ENCODE assay signal across 8 cellular contexts in genomic region chr13:23609414-23610186, GRCh38. TPM values are rescaled to one million over a fixed set of nuclear protein-coding genes. Genes with fewer than 3 reads are reported as not detected.
DNase-seq lines count a peak whose midpoint lies in the region; ATAC-seq and TF ChIP-seq lines count a peak whose summit lies in the region.

No MANE protein-coding gene starts in this region.

- H3K36me3 Mint-ChIP-seq in activated T-cell treated with anti-CD3 and anti-CD28 coated beads, Interleukin-2, amount 50 U/mL, for 72 hours (ENCODE audit: insufficient read depth in 2 of 2): no peaks in the 10 kb centered on the region
- H3K36me3 Mint-ChIP-seq in T-cell (no peaks in the 10 kb centered on the region), type B pancreatic cell (peaks cover 37% of the 10 kb centered on the region)

- H3K4me1 Mint-ChIP-seq in activated T-cell treated with anti-CD3 and anti-CD28 coated beads, Interleukin-2, amount 50 U/mL, for 72 hours (ENCODE audit: low read depth): peaks cover 18% of the 10 kb centered on the region
- peaks cover 14 to 18% (median 15%) of the 10 kb centered on the region in 3 donors for H3K4me1 Mint-ChIP-seq in T-cell
- peaks cover 45% of the 10 kb centered on the region for H3K4me1 Mint-ChIP-seq in type B pancreatic cell (ENCODE audit: unreplicated experiment)

- no peak for TF ChIP-seq CTCF in type B pancreatic cell (conservative IDR thresholded peaks at IDR 0.05)

- DNase-seq in activated T-cell treated with anti-CD3 and anti-CD28 coated beads, Interleukin-2, amount 50 U/mL, for 72 hours: no peak
- DNase-seq in activated T-cell treated with anti-CD3 and anti-CD28 coated beads, Interleukin-2, amount 50 U/mL, for 48 hours: no peak
- no peak for DNase-seq in T-cell
- peak; percentile 36 for DNase-seq in iPS-NIHi11 (ENCODE audit: low spot score)
- no peak for DNase-seq in type B pancreatic cell (ENCODE audit: extremely low spot score, unreplicated experiment)
- no peak for DNase-seq in OCI-M2 (lab: John Stamatoyannopoulos, UW; ENCODE audit: unreplicated experiment)

- H3K27me3 Mint-ChIP-seq in activated T-cell treated with anti-CD3 and anti-CD28 coated beads, Interleukin-2, amount 50 U/mL, for 72 hours (ENCODE audit: low read depth): peaks cover 33% of the 10 kb centered on the region
- H3K27me3 Mint-ChIP-seq in T-cell: peaks cover 22 to 28% of the 10 kb centered on the region in 2 donors
- H3K27me3 Mint-ChIP-seq in type B pancreatic cell: no peaks in the 10 kb centered on the region

- CTCF ChIA-PET in T-cell (lab: Charles Lee): interaction anchor here in 1 of 2 donors (0.6 kb wide), 1 partner anchor 141 kb away, joined by 3 read pairs; no protein-coding TSS in a partner anchor

- peak overlapping the region; percentile 18 to 61 for H3K4me3 Mint-ChIP-seq in activated T-cell treated with anti-CD3 and anti-CD28 coated beads, Interleukin-2, amount 50 U/mL, for 72 hours
- peak overlapping the region; percentile 3 to 34 (median 6) for H3K4me3 Mint-ChIP-seq in T-cell
- peak overlapping the region; percentile 54 for H3K4me3 Mint-ChIP-seq in type B pancreatic cell

- H3K9me3 Mint-ChIP-seq in activated T-cell treated with anti-CD3 and anti-CD28 coated beads, Interleukin-2, amount 50 U/mL, for 72 hours: no peaks in the 10 kb centered on the region
- no peaks in the 10 kb centered on the region for H3K9me3 Mint-ChIP-seq in T-cell
- no peaks in the 10 kb centered on the region for H3K9me3 Mint-ChIP-seq in type B pancreatic cell

- ATAC-seq in activated T-cell treated with anti-CD3 and anti-CD28 coated beads, Interleukin-2, amount 50 U/mL, for 72 hours (replicated peaks in 1 of 2): no peak
- ATAC-seq in T-cell (replicated peaks in 1 of 4) (no peak), HG03378 (IDR thresholded peaks at IDR 0.05; ENCODE audit: unreplicated experiment) (no peak), GM21515 (IDR thresholded peaks at IDR 0.05; ENCODE audit: unreplicated experiment) (no peak)

- POLR2A ChIA-PET in T-cell (lab: Charles Lee): no interaction called here

- H3K27ac Mint-ChIP-seq in activated T-cell treated with anti-CD3 and anti-CD28 coated beads, Interleukin-2, amount 50 U/mL, for 72 hours: no peak overlapping the region
- H3K27ac Mint-ChIP-seq in T-cell (no peak overlapping the region), type B pancreatic cell (peak overlapping the region; percentile 66)

RNA-seq across cellular contexts. Expression of gene TNFRSF19, which starts 39.4 kb away (rescaled TPM):
- total RNA-seq in activated T-cell treated with anti-CD3 and anti-CD28 coated beads, Interleukin-2, amount 50 U/mL, for 72 hours: under 1 TPM in 1 of 2 donors, not detected in 1; 0.07 TPM
- under 1 TPM in 4 of 5 donors, not detected in 1; 0.19 to 0.35 (median 0.24) TPM for total RNA-seq in T-cell
- 60.6 and 64.4 TPM in 2 replicates for total RNA-seq in type B pancreatic cell (ENCODE audit: low replicate concordance)

Comparison
In these comparisons a context has a peak if more than half of its experiments do, and no peak if none do; other contexts are left out.
1. RNA of gene TNFRSF19, which starts 39.4 kb away (total RNA-seq): 60.6 to 64.4 TPM in type B pancreatic cell; 0.19 to 0.35 TPM in T-cell and 0.07 TPM in activated T-cell treated with anti-CD3 and anti-CD28 coated beads, Interleukin-2, amount 50 U/mL, for 72 hours; every median in the first group is over 10 times any median in the second.
2. Peak in every context shown above with its lines, with median percentiles within 50 percentile points of each other: H3K4me3 Mint-ChIP-seq.